ENCODE assay signal across 1 cellular context in genomic region chr10:16927536-16927935, GRCh38.
TF ChIP-seq lines count a peak whose summit lies in the region.

No MANE protein-coding gene starts in this region.

TF ChIP-seq in SK-N-SH treated with all-trans-retinoic acid at 6 μM for 48 hours, 23 proteins besides CTCF, POLR2A, EP300 and RAD21 (continued from another document):
- TF ChIP-seq TCF4 (CRISPR knock-in tag; IDR thresholded peaks at IDR 0.05; ENCODE audit: borderline replicate concordance) (no peak), ZFP30 (CRISPR knock-in tag; IDR thresholded peaks at IDR 0.05) (no peak), ZFP3 (CRISPR knock-in tag; IDR thresholded peaks at IDR 0.05) (no peak), ZNF8 (CRISPR knock-in tag; IDR thresholded peaks at IDR 0.05) (no peak), BACH2 (CRISPR knock-in tag; IDR thresholded peaks at IDR 0.05; ENCODE audit: borderline replicate concordance) (no peak)
